Comparison of ENCODE assay signal across 8 cellular contexts in the genomic region with DNA sequence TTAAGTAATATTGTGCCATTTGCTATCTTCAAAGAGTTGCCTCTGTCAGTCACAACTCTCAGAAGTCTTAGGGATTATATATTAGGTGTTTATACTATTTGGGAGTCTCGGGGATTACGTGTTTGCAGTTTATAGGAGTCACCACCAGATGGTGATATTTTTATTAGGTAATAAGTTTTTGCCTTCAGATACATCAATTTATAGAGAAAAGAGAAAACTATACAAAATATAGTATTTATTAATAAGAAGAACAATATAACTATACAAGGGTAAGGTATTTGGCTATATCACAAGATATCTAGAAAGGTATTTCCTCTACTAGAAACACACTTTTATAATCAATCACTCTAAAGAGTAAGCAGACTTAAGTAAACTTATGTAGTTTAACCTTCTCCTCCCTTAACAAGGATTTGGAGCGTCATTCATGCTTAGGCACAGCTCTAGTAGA. TPM values are rescaled to one million over a fixed set of nuclear protein-coding genes. Genes with fewer than 3 reads are reported as not detected.
DNase-seq lines count a peak whose midpoint lies in the region; ATAC-seq, FAIRE-seq and TF ChIP-seq lines count a peak whose summit lies in the region.

No MANE protein-coding gene starts in this region.

- H3K56ac ChIP-seq in H9 (ENCODE audit: insufficient read length, low read depth, low read length), result no peak overlapping the region

- H3K4me3 Mint-ChIP-seq in H9, result no peak overlapping the region
- no peak overlapping the region for H3K4me3 Mint-ChIP-seq in naive thymus-derived CD8-positive, alpha-beta T cell
- H3K4me3 Mint-ChIP-seq in T-helper 2 cell treated with Interferon-gamma antibody and Interleukin-4, amounts not matched to agents 5 μg/mL and 100 μg/mL, for 36 hours, result no peak overlapping the region

- no peak overlapping the region for H3K23ac ChIP-seq in H9 (ENCODE audit: insufficient read length, low read depth, low read length)

- no peaks in the 10 kb centered on the region for H4K20me1 ChIP-seq in H9 (ENCODE audit: control insufficient read depth, insufficient read depth, insufficient read length)

- H2BK15ac ChIP-seq in H9 (ENCODE audit: low read depth, low read length), result no peak overlapping the region

- no peak overlapping the region for H2BK120ac ChIP-seq in H9 (ENCODE audit: low read depth, low read length, poor library complexity, severe bottlenecking)

- H3K27ac ChIP-seq in H9 (ENCODE audit: insufficient read length, low read depth, low read length), result no peak overlapping the region

- no peaks in the 10 kb centered on the region for H3K79me1 ChIP-seq in H9 (ENCODE audit: insufficient read depth, low read depth, low read length, poor library complexity, severe bottlenecking)

- H3K4me1 ChIP-seq in H9 (ENCODE audit: insufficient read depth, low read length), result no peaks in the 10 kb centered on the region

- H2AFZ ChIP-seq in H9 (ENCODE audit: low read length), result no peak overlapping the region

- no peak overlapping the region for H3K14ac ChIP-seq in H9 (ENCODE audit: insufficient read depth, low read length)

- H3K36me3 Mint-ChIP-seq in H9 (ENCODE audit: insufficient read depth in 1 of 3, low read depth in 3 of 3), result no peaks in the 10 kb centered on the region
- H3K36me3 Mint-ChIP-seq in naive thymus-derived CD8-positive, alpha-beta T cell, result no peaks in the 10 kb centered on the region
- no peaks in the 10 kb centered on the region for H3K36me3 Mint-ChIP-seq in T-helper 2 cell treated with Interferon-gamma antibody and Interleukin-4, amounts not matched to agents 5 μg/mL and 100 μg/mL, for 36 hours (ENCODE audit: low read depth)

- DNase-seq in D721Med (ENCODE audit: insufficient read length, low spot score) (peak; percentile 12), H9 (no peak), NCI-H526 (lab: John Stamatoyannopoulos, UW) (peak; percentile 21 to 79), cerebellum (ENCODE audit: low spot score) (peak; percentile 4)
- peak in 3 of 10 donors; percentile 34 to 39 (median 34) for DNase-seq in naive thymus-derived CD8-positive, alpha-beta T cell
- DNase-seq in T-helper 2 cell treated with Interferon-gamma antibody and Interleukin-4, amounts not matched to agents 5 μg/mL and 100 μg/mL, for 36 hours (ENCODE audit: low spot score), result no peak

- H4K5ac ChIP-seq in H9 (ENCODE audit: insufficient read length, low read depth, low read length), result no peak overlapping the region

- no peak overlapping the region for H3K4me2 ChIP-seq in H9 (ENCODE audit: insufficient read depth, insufficient read length, low read length)

- H3K23me2 ChIP-seq in H9 (ENCODE audit: insufficient read length, low read depth, low read length, poor library complexity, severe bottlenecking), result no peaks in the 10 kb centered on the region

- no peak overlapping the region for H2AK5ac ChIP-seq in H9 (ENCODE audit: insufficient read length, low read length)

- H2BK20ac ChIP-seq in H9 (ENCODE audit: low read depth, low read length, poor library complexity, severe bottlenecking), result no peak overlapping the region

- peaks cover 3% of the 10 kb centered on the region; the same call in 1 of the 2 replicates for H3K27me3 Mint-ChIP-seq in H9 (ENCODE audit: low read depth)
- H3K27me3 Mint-ChIP-seq in naive thymus-derived CD8-positive, alpha-beta T cell, result peaks cover 5 to 11% (median 6%) of the 10 kb centered on the region in 5 donors
- H3K27me3 Mint-ChIP-seq in T-helper 2 cell treated with Interferon-gamma antibody and Interleukin-4, amounts not matched to agents 5 μg/mL and 100 μg/mL, for 36 hours (ENCODE audit: low read depth), result peaks cover 23% of the 10 kb centered on the region

- H4K91ac ChIP-seq in H9 (ENCODE audit: insufficient read length, low read depth, low read length), result no peak overlapping the region

- WGBS in H9 (ENCODE audit: extremely low coverage, insufficient read length, low lambda C conversion rate), result no CpG with 5 or more reads among the region's 3 CpGs

- no peaks in the 10 kb centered on the region for H3K79me2 ChIP-seq in H9 (ENCODE audit: insufficient read depth, low read length)

- no peaks in the 10 kb centered on the region for H3K27me3 ChIP-seq in H9 (ENCODE audit: insufficient read depth, low read length)

- POLR2A ChIA-PET in naive thymus-derived CD8-positive, alpha-beta T cell (lab: Charles Lee), result no interaction called here

- ATAC-seq in naive thymus-derived CD8-positive, alpha-beta T cell, result peak; percentile 44 to 56
- no peak for ATAC-seq in HG03045 (IDR thresholded peaks at IDR 0.05; ENCODE audit: unreplicated experiment)
- ATAC-seq in GM18517 (IDR thresholded peaks at IDR 0.05; ENCODE audit: unreplicated experiment), result no peak

- no peak overlapping the region for H2BK5ac ChIP-seq in H9 (ENCODE audit: insufficient read length, low read length)

- no peak overlapping the region for H2BK12ac ChIP-seq in H9 (ENCODE audit: insufficient read length, low read depth, low read length)

- no peaks in the 10 kb centered on the region for H3K9me3 ChIP-seq in H9 (ENCODE audit: control insufficient read depth, low read depth, low read length)

- no peak overlapping the region for H3T11ph ChIP-seq in H9 (ENCODE audit: low read length)

- FAIRE-seq in D721Med (lab: Jason Lieb, UNC), result no peak

- H3K4ac ChIP-seq in H9 (ENCODE audit: low read depth, low read length), result no peak overlapping the region

- no peaks in the 10 kb centered on the region for H3K9me3 Mint-ChIP-seq in H9
- no peaks in the 10 kb centered on the region for H3K9me3 Mint-ChIP-seq in naive thymus-derived CD8-positive, alpha-beta T cell
- no peaks in the 10 kb centered on the region for H3K9me3 Mint-ChIP-seq in T-helper 2 cell treated with Interferon-gamma antibody and Interleukin-4, amounts not matched to agents 5 μg/mL and 100 μg/mL, for 36 hours

- no peak overlapping the region for H3K27ac Mint-ChIP-seq in H9
- no peak overlapping the region for H3K27ac Mint-ChIP-seq in naive thymus-derived CD8-positive, alpha-beta T cell
- H3K27ac Mint-ChIP-seq in T-helper 2 cell treated with Interferon-gamma antibody and Interleukin-4, amounts not matched to agents 5 μg/mL and 100 μg/mL, for 36 hours, result no peak overlapping the region

- no peak overlapping the region for H3K9ac ChIP-seq in H9 (ENCODE audit: extremely low read depth, insufficient read length, low read length)

- no peak overlapping the region for H4K8ac ChIP-seq in H9 (replicated peaks; ENCODE audit: insufficient read length, low read depth, low read length)

- H3K4me1 Mint-ChIP-seq in H9, result no peaks in the 10 kb centered on the region
- no peaks in the 10 kb centered on the region for H3K4me1 Mint-ChIP-seq in naive thymus-derived CD8-positive, alpha-beta T cell
- no peaks in the 10 kb centered on the region for H3K4me1 Mint-ChIP-seq in T-helper 2 cell treated with Interferon-gamma antibody and Interleukin-4, amounts not matched to agents 5 μg/mL and 100 μg/mL, for 36 hours (ENCODE audit: low read depth)

- peak; percentile 56 for TF ChIP-seq CTCF in D721Med (IDR thresholded peaks at IDR 0.05; ENCODE audit: insufficient read depth, missing control alignments)
- TF ChIP-seq CTCF in H9 (conservative IDR thresholded peaks at IDR 0.05), result peak; percentile 78

- H3K18ac ChIP-seq in H9 (ENCODE audit: insufficient read length, low read depth, low read length), result no peak overlapping the region

RNA-seq across cellular contexts. Expression of gene DHX36, which starts 10.7 kb away (rescaled TPM):
- total RNA-seq in H9 (2021) (103 and 106 TPM in 2 replicates), cerebellum (121 TPM)
- total RNA-seq in naive thymus-derived CD8-positive, alpha-beta T cell, result 100 to 1,000 TPM; 117 to 121 TPM
- polyA plus RNA-seq in naive thymus-derived CD8-positive, alpha-beta T cell, result 10 to 100 TPM; 15.2 to 16.6 (median 15.6) TPM

Comparison
In these comparisons a context has a peak if more than half of its experiments do, and no peak if none do; other contexts are left out.
1. DNase-seq: peak in D721Med (single experiment), NCI-H526 (2 of 2) and cerebellum (single experiment); none in H9 (single experiment) and T-helper 2 cell treated with Interferon-gamma antibody and Interleukin-4, amounts not matched to agents 5 μg/mL and 100 μg/mL, for 36 hours (single experiment).
2. ATAC-seq: peak in naive thymus-derived CD8-positive, alpha-beta T cell (2 of 2); none in HG03045 (single experiment) and GM18517 (single experiment).